ENCODE assay signal across 9 cellular contexts in genomic region chr6:31195308-31195979, GRCh38. TPM values are rescaled to one million over a fixed set of nuclear protein-coding genes. Genes with fewer than 3 reads are reported as not detected.
"Had no signal": no experiment of that assay in that cellular context is flagged by ENCODE, and none has a peak within 500 bp of the region (broad histone marks: within the 10 kb centered on the region; RNA-seq: fewer than 3 reads in every experiment).

No MANE protein-coding gene starts in this region.

RNA-seq across cellular contexts. Expression of gene POU5F1, which starts 25.0 kb away (rescaled TPM):
- total RNA-seq: activated CD4-positive, alpha-beta memory T cell treated with anti-CD3 and anti-CD28 coated beads, Interleukin-2, amount 10 ng/mL, durations not matched to agents 7 days and 5 days; cerebellum had no signal

RNA-seq across cellular contexts. Expression of gene PSORS1C2, which starts 56.6 kb away (rescaled TPM):
- total RNA-seq: activated CD4-positive, alpha-beta memory T cell treated with anti-CD3 and anti-CD28 coated beads, Interleukin-2, amount 10 ng/mL, durations not matched to agents 7 days and 5 days; activated CD8-positive, alpha-beta memory T cell treated with anti-CD3 and anti-CD28 coated beads for 36 hours; activated naive CD4-positive, alpha-beta T cell treated with anti-CD3 and anti-CD28 coated beads, Interleukin-2, amount 50 U/mL, for 72 hours; activated T-cell treated with anti-CD3 and anti-CD28 coated beads, Interleukin-2, amount 50 U/mL, for 72 hours; activated T-helper 17 cell treated with anti-CD3 and anti-CD28 coated beads, Interleukin-2, amount 50 U/mL, for 72 hours; bronchial epithelial cell; cerebellum; RPMI7951; SJCRH30 had no signal
